Comparison of ENCODE assay signal across 34 cellular contexts in genomic region chr3:73175698-73176097, GRCh38.
"Had no signal": no experiment of that assay in that cellular context is flagged by ENCODE, and none has a peak within 500 bp of the region (broad histone marks: within the 10 kb centered on the region; RNA-seq: fewer than 3 reads in every experiment).

No MANE protein-coding gene starts in this region.

- H3K9me3 Mint-ChIP-seq: activated naive CD4-positive, alpha-beta T cell treated with anti-CD3 and anti-CD28 coated beads for 36 hours; activated naive CD8-positive, alpha-beta T cell treated with anti-CD3 and anti-CD28 coated beads for 36 hours; nephron; stimulated activated effector memory CD8-positive, alpha-beta T cell treated with anti-CD3 and anti-CD28 coated beads, Interleukin-12 subunit alpha, Interleukin-12 subunit beta, amount 100 ng/mL, for 72 hours; stimulated activated naive CD8-positive, alpha-beta T cell treated with anti-CD3 and anti-CD28 coated beads, Interleukin-15, Interleukin-2, amounts not matched to agents 100 ng/mL and 50 ng/mL, for 24 hours; T-helper 1 cell treated with Interleukin-12 subunit alpha and Interleukin-12 subunit beta and Interleukin-4 antibody, amounts not matched to agents 30 μg/mL and 1 μg/mL, for 36 hours had no signal

- ATAC-seq: activated CD4-positive, CD25-positive, alpha-beta regulatory T cell treated with anti-CD3 and anti-CD28 coated beads, Interleukin-2, amount 50 U/mL, for 24 hours; effector memory CD8-positive, alpha-beta T cell; esophagus mucosa; heart left ventricle; left ventricle myocardium superior; sciatic nerve; stimulated activated effector memory CD8-positive, alpha-beta T cell treated with anti-CD3 and anti-CD28 coated beads, Interleukin-12 subunit alpha, Interleukin-12 subunit beta, amount 100 ng/mL, for 72 hours had no signal

- H3K36me3 Mint-ChIP-seq: activated naive CD8-positive, alpha-beta T cell treated with anti-CD3 and anti-CD28 coated beads for 36 hours; stimulated activated effector memory CD8-positive, alpha-beta T cell treated with anti-CD3 and anti-CD28 coated beads, Interleukin-12 subunit alpha, Interleukin-12 subunit beta, amount 100 ng/mL, for 72 hours had no signal

- DNase-seq: activated CD4-positive, alpha-beta T cell treated with anti-CD3 and anti-CD28 coated beads for 48 hours; activated CD4-positive, alpha-beta T cell treated with anti-CD3 and anti-CD28 coated beads, Interleukin-2, amount 50 U/mL, for 48 hours; activated CD8-positive, alpha-beta memory T cell treated with anti-CD3 and anti-CD28 coated beads for 24 hours; activated effector memory CD4-positive, alpha-beta T cell treated with Interleukin-2 at 50 U/mL for 16 hours; activated naive CD4-positive, alpha-beta T cell treated with anti-CD3 and anti-CD28 coated beads for 36 hours; activated naive CD8-positive, alpha-beta T cell treated with anti-CD3 and anti-CD28 coated beads for 36 hours; adrenal gland; brain microvascular endothelial cell; cortex of kidney; effector memory CD8-positive, alpha-beta T cell; foreskin fibroblast; heart left ventricle; islet precursor cell; left ventricle myocardium superior; retina; stimulated activated CD4-positive, alpha-beta T cell treated with anti-CD3 and anti-CD28 coated beads, Interleukin-12 subunit alpha, Interleukin-12 subunit beta, amount 100 ng/mL, for 4 hours; stimulated activated CD4-positive, alpha-beta T cell treated with anti-CD3 and anti-CD28 coated beads, Interleukin-4, amount 100 ng/mL, for 24 hours; T-helper 9 cell; trophoblast cell had no signal

- H3K4me3 Mint-ChIP-seq: activated naive CD4-positive, alpha-beta T cell treated with anti-CD3 and anti-CD28 coated beads for 36 hours; activated naive CD8-positive, alpha-beta T cell treated with anti-CD3 and anti-CD28 coated beads for 36 hours; effector memory CD8-positive, alpha-beta T cell; nephron; stimulated activated effector memory CD8-positive, alpha-beta T cell treated with anti-CD3 and anti-CD28 coated beads, Interleukin-12 subunit alpha, Interleukin-12 subunit beta, amount 100 ng/mL, for 72 hours; stimulated activated naive CD8-positive, alpha-beta T cell treated with anti-CD3 and anti-CD28 coated beads, Interleukin-15, Interleukin-2, amounts not matched to agents 100 ng/mL and 50 ng/mL, for 24 hours; T-helper 1 cell treated with Interleukin-12 subunit alpha and Interleukin-12 subunit beta and Interleukin-4 antibody, amounts not matched to agents 30 μg/mL and 1 μg/mL, for 36 hours had no signal

- FAIRE-seq: astrocyte, TTC549, urothelium cell line had no signal

- H3K4me1 ChIP-seq: adrenal gland, heart left ventricle had no signal

- H3K36me3 ChIP-seq: adrenal gland, brain microvascular endothelial cell, heart left ventricle, neutrophil, thoracic aorta had no signal

- H3K4me1 Mint-ChIP-seq: activated naive CD8-positive, alpha-beta T cell treated with anti-CD3 and anti-CD28 coated beads for 36 hours; nephron; stimulated activated effector memory CD8-positive, alpha-beta T cell treated with anti-CD3 and anti-CD28 coated beads, Interleukin-12 subunit alpha, Interleukin-12 subunit beta, amount 100 ng/mL, for 72 hours had no signal

- H3K27me3 ChIP-seq: adrenal gland, brain microvascular endothelial cell, heart left ventricle, neutrophil had no signal

- H3K27me3 Mint-ChIP-seq: progenitor cell of endocrine pancreas had no signal

- H3K4me3 ChIP-seq: adrenal gland, heart left ventricle, skin epidermis, thoracic aorta had no signal

- H3K27ac ChIP-seq: adrenal gland, brain microvascular endothelial cell, heart left ventricle, neutrophil, skin epidermis, thoracic aorta, VCaP had no signal

- H3K27ac Mint-ChIP-seq: activated naive CD4-positive, alpha-beta T cell treated with anti-CD3 and anti-CD28 coated beads for 36 hours; activated naive CD8-positive, alpha-beta T cell treated with anti-CD3 and anti-CD28 coated beads for 36 hours; effector memory CD8-positive, alpha-beta T cell; nephron; progenitor cell of endocrine pancreas; stimulated activated effector memory CD8-positive, alpha-beta T cell treated with anti-CD3 and anti-CD28 coated beads, Interleukin-12 subunit alpha, Interleukin-12 subunit beta, amount 100 ng/mL, for 72 hours; stimulated activated naive CD8-positive, alpha-beta T cell treated with anti-CD3 and anti-CD28 coated beads, Interleukin-15, Interleukin-2, amounts not matched to agents 100 ng/mL and 50 ng/mL, for 24 hours; T-helper 1 cell treated with Interleukin-12 subunit alpha and Interleukin-12 subunit beta and Interleukin-4 antibody, amounts not matched to agents 30 μg/mL and 1 μg/mL, for 36 hours had no signal

- H3K9me3 ChIP-seq: adrenal gland, neutrophil, thoracic aorta had no signal
